In genomic region chr17:2388020-2388704, GRCh38 we compare ENCODE assay signal across 1 cellular context.
TF ChIP-seq lines count a peak whose summit lies in the region.

No MANE protein-coding gene starts in this region.

TF ChIP-seq in HEK293, 187 proteins besides CTCF, POLR2A, EP300 and RAD21:
- TF ChIP-seq TRIM28 (IDR thresholded peaks at IDR 0.05; ENCODE audit: borderline replicate concordance, low read length) (no peak), GLIS2 (tag by site-specific recombination; IDR thresholded peaks at IDR 0.05) (0 out of 2 replicates have a peak, but pooled peaks have one; percentile 13), KLF8 (tag by site-specific recombination; IDR thresholded peaks at IDR 0.05) (no peak), ZNF747 (tag by site-specific recombination; IDR thresholded peaks at IDR 0.05) (no peak), ZNF645 (tag by site-specific recombination; IDR thresholded peaks at IDR 0.05) (no peak), ZNF221 (tag by site-specific recombination; IDR thresholded peaks at IDR 0.05; ENCODE audit: borderline replicate concordance) (no peak), KLF9 (tag by site-specific recombination; IDR thresholded peaks at IDR 0.05; ENCODE audit: low read depth) (peak; percentile 35; the same call in 1 of the 2 replicates), ZNF600 (tag by site-specific recombination; IDR thresholded peaks at IDR 0.05) (peak; percentile 39; the same call in 1 of the 2 replicates)
